8 cellular contexts compared by ENCODE assay signal in genomic region chr1:222643937-222644648, GRCh38.
DNase-seq lines count a peak whose midpoint lies in the region; ATAC-seq, FAIRE-seq and TF ChIP-seq lines count a peak whose summit lies in the region.

No MANE protein-coding gene starts in this region.

- H3K9me3 ChIP-seq in MM.1S (replicated peaks; ENCODE audit: insufficient read depth, low read length): no peaks in the 10 kb centered on the region

- no peaks in the 10 kb centered on the region for H3K9me3 Mint-ChIP-seq in nephron

- peak; percentile 99 for FAIRE-seq in G401.6 (lab: Jason Lieb, UNC)

- peaks cover 24% of the 10 kb centered on the region for H3K36me3 Mint-ChIP-seq in nephron (ENCODE audit: low read depth)

- peak; percentile 98 for ATAC-seq in stimulated activated naive CD8-positive, alpha-beta T cell treated with anti-CD3 and anti-CD28 coated beads, Interleukin-15, Interleukin-2, amounts not matched to agents 100 U/mL and 50 U/mL, for 24 hours

- H3K4me2 ChIP-seq in MM.1S (ENCODE audit: low read depth, low read length): peak overlapping the region; percentile 82

- H2AFZ ChIP-seq in MM.1S (ENCODE audit: low read length): peak overlapping the region; percentile 77

- DNase-seq in HCEC 1CT (peak; percentile 99), MM.1S (peak; percentile 100), SHP77 treated with DMSO at 0.1 percent for 48 hours (lab: John Stamatoyannopoulos, UW) (peak; percentile 97), activated gamma-delta T cell treated with Interleukin-2 at 50 U/mL for 16 hours (peak; percentile 96), fibroblast of the conjunctiva (ENCODE audit: low read depth) (peak; percentile 96)
- peak; percentile 97 for DNase-seq in stimulated activated naive CD8-positive, alpha-beta T cell treated with anti-CD3 and anti-CD28 coated beads, Interleukin-15, Interleukin-2, amounts not matched to agents 100 U/mL and 50 U/mL, for 24 hours

- H3K4me1 ChIP-seq in MM.1S (ENCODE audit: low read length): peaks cover 10% of the 10 kb centered on the region; the same call in 1 of the 2 replicates

- H3K4me3 ChIP-seq in MM.1S (ENCODE audit: low read length): peak overlapping the region; percentile 84

- H3K36me3 ChIP-seq in MM.1S (replicated peaks; ENCODE audit: insufficient read depth, low read length): no peaks in the 10 kb centered on the region; the same call in 1 of the 2 replicates

- H3K4me3 Mint-ChIP-seq in nephron: peak overlapping the region; percentile 88 to 92 (median 91)

- H4K20me1 ChIP-seq in MM.1S (ENCODE audit: insufficient read depth, low read length): no peaks in the 10 kb centered on the region

- H3K4me1 Mint-ChIP-seq in nephron: peaks cover 24% of the 10 kb centered on the region

- no peaks in the 10 kb centered on the region for H3K9me2 ChIP-seq in MM.1S (replicated peaks; ENCODE audit: insufficient read depth, low read length)

- TF ChIP-seq CTCF in MM.1S (IDR thresholded peaks at IDR 0.05; ENCODE audit: low read length) (no peak), nephron (IDR thresholded peaks at IDR 0.05; ENCODE audit: unreplicated experiment in 3 of 3) (no peak)

- no peaks in the 10 kb centered on the region for H3K27me3 Mint-ChIP-seq in nephron (ENCODE audit: low read depth)

- peak overlapping the region; percentile 85 to 96 (median 96) for H3K27ac Mint-ChIP-seq in nephron

- H3K79me2 ChIP-seq in MM.1S (ENCODE audit: low read length): peaks cover 19% of the 10 kb centered on the region

- peak overlapping the region; percentile 80 for H3K27ac ChIP-seq in MM.1S (ENCODE audit: low read length)

- H3K27me3 ChIP-seq in MM.1S (replicated peaks; ENCODE audit: insufficient read depth, low read length): no peaks in the 10 kb centered on the region

- H3K9ac ChIP-seq in MM.1S (ENCODE audit: low read length): peak overlapping the region; percentile 85

- no peaks in the 10 kb centered on the region for H3F3A ChIP-seq in MM.1S (ENCODE audit: insufficient read depth, low read length)

Comparison
In these comparisons a context has a peak if more than half of its experiments do, and no peak if none do; other contexts are left out.
1. Peak in every context shown above with its lines: DNase-seq, ATAC-seq, H3K4me3 ChIP-seq and H3K27ac ChIP-seq.